Comparison of ENCODE assay signal across 10 cellular contexts in the genomic region with DNA sequence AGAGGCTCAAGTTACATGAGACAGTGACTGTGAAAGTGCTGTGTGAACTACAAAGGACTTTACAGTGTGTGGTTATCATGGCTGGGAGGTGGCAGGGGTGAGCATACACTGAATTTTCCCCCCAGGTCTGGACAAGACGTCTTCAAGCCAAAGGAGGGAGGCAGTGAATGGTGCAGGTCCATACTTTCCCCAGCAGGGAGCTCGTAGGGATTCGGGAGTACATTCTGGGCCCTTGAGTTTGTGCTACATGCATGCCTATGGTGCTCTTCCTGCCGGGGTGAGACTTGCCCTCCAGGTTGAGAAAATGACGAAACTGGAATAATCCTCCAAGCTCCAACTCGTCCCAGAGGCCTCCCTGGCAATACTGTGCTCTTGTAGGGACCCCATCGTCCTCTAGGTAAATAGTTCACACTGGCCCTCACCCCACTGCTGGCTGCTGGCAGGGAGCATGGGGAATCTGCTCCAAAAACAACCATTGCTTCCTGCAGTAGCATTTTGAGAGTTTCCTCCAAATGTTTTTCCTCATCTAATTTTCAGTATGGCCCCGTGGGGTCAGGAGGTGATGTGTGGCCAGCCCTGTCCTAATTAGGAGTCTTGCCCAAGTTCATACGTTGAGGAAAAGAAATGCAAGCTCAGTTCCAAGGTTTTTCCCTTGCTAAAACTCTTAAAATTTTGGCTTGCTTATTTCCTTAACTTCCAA. TPM values are rescaled to one million over a fixed set of nuclear protein-coding genes. Genes with fewer than 3 reads are reported as not detected.
DNase-seq lines count a peak whose midpoint lies in the region; ATAC-seq, FAIRE-seq and TF ChIP-seq lines count a peak whose summit lies in the region.
"Had no signal": no experiment of that assay in that cellular context is flagged by ENCODE, and none has a peak within 500 bp of the region (broad histone marks: within the 10 kb centered on the region; RNA-seq: fewer than 3 reads in every experiment).

No MANE protein-coding gene starts in this region.

- no peaks in the 10 kb centered on the region for H3K9me3 Mint-ChIP-seq in activated naive CD8-positive, alpha-beta T cell treated with anti-CD3 and anti-CD28 coated beads for 36 hours

- H3K9me3 ChIP-seq in liver (ENCODE audit: control insufficient read depth in 4 of 4, low read length in 3 of 4) = no peaks in the 10 kb centered on the region

- H3K4me1 Mint-ChIP-seq in activated naive CD8-positive, alpha-beta T cell treated with anti-CD3 and anti-CD28 coated beads for 36 hours = peaks cover 28% of the 10 kb centered on the region

- no peak for ATAC-seq in HG02623 (IDR thresholded peaks at IDR 0.05; ENCODE audit: unreplicated experiment)

- TF ChIP-seq CTCF in AG10803 (conservative IDR thresholded peaks at IDR 0.05; ENCODE audit: low read length) (peak; percentile 2; the same call in 1 of the 2 replicates), liver (IDR thresholded peaks at IDR 0.05; ENCODE audit: low read depth, low read length, missing input control) (no peak), D721Med (IDR thresholded peaks at IDR 0.05; ENCODE audit: insufficient read depth, missing control alignments) (no peak)

- H3K4me3 ChIP-seq in AG10803 (ENCODE audit: low read length) = no peak overlapping the region
- no peak overlapping the region for H3K4me3 ChIP-seq in liver (ENCODE audit: low read depth in 1 of 3, low read length in 3 of 3)

- TF ChIP-seq RAD21 in liver (IDR thresholded peaks at IDR 0.05) = no peak

- WGBS in liver = 63% methylated on average over 9 of the region's 9 CpGs

- no peak for TF ChIP-seq POLR2A in GM12891 (IDR thresholded peaks at IDR 0.05; ENCODE audit: low read depth, low read length)

- peaks cover 0 to 1% (median 0%) of the 10 kb centered on the region in 4 donors for H3K36me3 ChIP-seq in liver (ENCODE audit: control insufficient read depth in 4 of 4, insufficient read depth in 3 of 4, low read depth in 1 of 4, low read length in 3 of 4)

- H3K36me3 Mint-ChIP-seq in activated naive CD8-positive, alpha-beta T cell treated with anti-CD3 and anti-CD28 coated beads for 36 hours = peaks cover 4% of the 10 kb centered on the region

- peaks cover 3% of the 10 kb centered on the region for H3K27me3 Mint-ChIP-seq in activated naive CD8-positive, alpha-beta T cell treated with anti-CD3 and anti-CD28 coated beads for 36 hours

- H3K9ac ChIP-seq in liver (ENCODE audit: low read depth in 1 of 2, low read length in 2 of 2) = no peak overlapping the region

- DNase-seq in AG10803 (ENCODE audit: low read depth) (peak; percentile 0), GM12891 (ENCODE audit: insufficient read length, low spot score) (no peak), HuH-7.5 (ENCODE audit: low spot score) (no peak), D721Med (ENCODE audit: insufficient read length, low spot score) (no peak), NCI-H2081 treated with DMSO at 0.1 percent for 48 hours (lab: John Stamatoyannopoulos, UW) (no peak)
- no peak for DNase-seq in activated naive CD8-positive, alpha-beta T cell treated with anti-CD3 and anti-CD28 coated beads for 36 hours
- DNase-seq: central memory CD4-positive, alpha-beta T cell had no signal

- H3K4me3 Mint-ChIP-seq in activated naive CD8-positive, alpha-beta T cell treated with anti-CD3 and anti-CD28 coated beads for 36 hours = peak overlapping the region; percentile 56

- peaks cover 0 to 6% (median 3%) of the 10 kb centered on the region in 4 donors for H3K4me1 ChIP-seq in liver (ENCODE audit: control insufficient read depth in 4 of 4, insufficient read depth in 4 of 4, low read length in 3 of 4)

- FAIRE-seq in GM12891 (lab: Jason Lieb, UNC) (peak; percentile 16), D721Med (lab: Jason Lieb, UNC) (no peak)

- peaks cover 0 to 10% (median 4%) of the 10 kb centered on the region in 4 donors for H3K27me3 ChIP-seq in liver (ENCODE audit: control insufficient read depth in 4 of 4, insufficient read depth in 4 of 4, low read length in 3 of 4)

- no peak overlapping the region for H3K27ac Mint-ChIP-seq in activated naive CD8-positive, alpha-beta T cell treated with anti-CD3 and anti-CD28 coated beads for 36 hours

- no peak overlapping the region for H3K27ac ChIP-seq in liver (ENCODE audit: low read depth in 1 of 2, low read length in 2 of 2)

TF ChIP-seq in GM12891, 5 proteins besides CTCF, POLR2A, EP300 and RAD21:
- no peak for TF ChIP-seq TAF1 (IDR thresholded peaks at IDR 0.05; ENCODE audit: low read depth, low read length)

TF ChIP-seq in liver, 16 proteins besides CTCF, POLR2A, EP300 and RAD21:
- TF ChIP-seq FOXA2 (IDR thresholded peaks at IDR 0.05) = no peak
- TF ChIP-seq, protein P1, sequence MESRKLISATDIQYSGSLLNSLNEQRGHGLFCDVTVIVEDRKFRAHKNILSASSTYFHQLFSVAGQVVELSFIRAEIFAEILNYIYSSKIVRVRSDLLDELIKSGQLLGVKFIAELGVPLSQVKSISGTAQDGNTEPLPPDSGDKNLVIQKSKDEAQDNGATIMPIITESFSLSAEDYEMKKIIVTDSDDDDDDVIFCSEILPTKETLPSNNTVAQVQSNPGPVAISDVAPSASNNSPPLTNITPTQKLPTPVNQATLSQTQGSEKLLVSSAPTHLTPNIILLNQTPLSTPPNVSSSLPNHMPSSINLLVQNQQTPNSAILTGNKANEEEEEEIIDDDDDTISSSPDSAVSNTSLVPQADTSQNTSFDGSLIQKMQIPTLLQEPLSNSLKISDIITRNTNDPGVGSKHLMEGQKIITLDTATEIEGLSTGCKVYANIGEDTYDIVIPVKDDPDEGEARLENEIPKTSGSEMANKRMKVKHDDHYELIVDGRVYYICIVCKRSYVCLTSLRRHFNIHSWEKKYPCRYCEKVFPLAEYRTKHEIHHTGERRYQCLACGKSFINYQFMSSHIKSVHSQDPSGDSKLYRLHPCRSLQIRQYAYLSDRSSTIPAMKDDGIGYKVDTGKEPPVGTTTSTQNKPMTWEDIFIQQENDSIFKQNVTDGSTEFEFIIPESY (IDR thresholded peaks at IDR 0.05) = no peak
- TF ChIP-seq, protein P2, sequence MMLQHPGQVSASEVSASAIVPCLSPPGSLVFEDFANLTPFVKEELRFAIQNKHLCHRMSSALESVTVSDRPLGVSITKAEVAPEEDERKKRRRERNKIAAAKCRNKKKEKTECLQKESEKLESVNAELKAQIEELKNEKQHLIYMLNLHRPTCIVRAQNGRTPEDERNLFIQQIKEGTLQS (IDR thresholded peaks at IDR 0.05) = no peak
- peak; percentile 86 for TF ChIP-seq NR2F2 (IDR thresholded peaks at IDR 0.05)

RNA-seq across cellular contexts. Expression of a gene that starts 57.6 kb away (rescaled TPM):
- 0.17 TPM for polyA plus RNA-seq in GM12891 (2012; ENCODE audit: low read depth, missing spikeins)
- total RNA-seq in activated naive CD8-positive, alpha-beta T cell treated with anti-CD3 and anti-CD28 coated beads for 36 hours = 1 to 10 TPM; 6.5 to 6.9 TPM
- total RNA-seq in liver = under 1 TPM; 0.09 to 0.75 TPM
- under 1 TPM; 0.06 to 0.17 TPM for polyA plus RNA-seq in liver
- total RNA-seq: renal cortical epithelial cell had no signal

Comparison
In these comparisons a context has a peak if more than half of its experiments do, and no peak if none do; other contexts are left out.
1. RNA of a gene that starts 57.6 kb away (total RNA-seq): 6.5 to 6.9 TPM in activated naive CD8-positive, alpha-beta T cell treated with anti-CD3 and anti-CD28 coated beads for 36 hours; 0.09 to 0.75 TPM in liver; every median in the first group is over 4 times any median in the second.